9 cellular contexts compared by ENCODE assay signal in genomic region chr19:43755256-43755801, GRCh38. TPM values are rescaled to one million over a fixed set of nuclear protein-coding genes. Genes with fewer than 3 reads are reported as not detected.
DNase-seq lines count a peak whose midpoint lies in the region; ATAC-seq and TF ChIP-seq lines count a peak whose summit lies in the region.
"Had no signal": no experiment of that assay in that cellular context is flagged by ENCODE, and none has a peak within 500 bp of the region (broad histone marks: within the 10 kb centered on the region; RNA-seq: fewer than 3 reads in every experiment).

No MANE protein-coding gene starts in this region.

- DNase-seq in DMS53 treated with DMSO at 0.1 percent for 48 hours (lab: John Stamatoyannopoulos, UW; ENCODE audit: unreplicated experiment) (peak; percentile 53), NCI-H748 (lab: John Stamatoyannopoulos, UW; ENCODE audit: unreplicated experiment) (peak; percentile 88), dorsolateral prefrontal cortex (peak; percentile 69 to 88 (median 80)), right lobe of liver (peak; percentile 84 to 86 (median 84))
- DNase-seq in activated CD4-positive, alpha-beta T cell treated with anti-CD3 and anti-CD28 coated beads, Interleukin-2, amount 50 U/mL, for 4 hours = peak; percentile 61 to 68
- peak; percentile 59 to 85 (median 66) for DNase-seq in stimulated activated CD4-positive, alpha-beta T cell treated with anti-CD3 and anti-CD28 coated beads, TNF-alpha, amount 100 ng/mL, for 24 hours (ENCODE audit: low read depth in 3 of 3)

- WGBS in right lobe of liver (ENCODE audit: insufficient coverage, low coverage, low lambda C conversion rate, missing lambda C conversion rate) = under 1% methylated on average over 25 of the region's 28 CpGs

- peak overlapping the region; percentile 61 to 98 (median 85) for H3K4me3 ChIP-seq in dorsolateral prefrontal cortex
- H3K4me3 ChIP-seq in right lobe of liver = peak overlapping the region; percentile 56 to 90 (median 77)

- peak in 9 of 56 donors; percentile 6 to 23 (median 11) for TF ChIP-seq CTCF in dorsolateral prefrontal cortex (IDR thresholded peaks at IDR 0.05 in 54 of 56, conservative IDR thresholded peaks at IDR 0.05 in 2 of 56; ENCODE audit: low read depth in 1 of 56, partially characterized antibody in 56 of 56)
- no peak for TF ChIP-seq CTCF in right lobe of liver (IDR thresholded peaks at IDR 0.05)

- TF ChIP-seq POLR2A in right lobe of liver (IDR thresholded peaks at IDR 0.05) = no peak

- intact Hi-C loops in dorsolateral prefrontal cortex (cut with DNase I) (loop anchor here in 1 of 2 donors (2.0 to 10.0 kb wide), 2 partner anchors 87 to 161 kb away; partner anchors contain the start of genes IRGQ and ZNF576), right lobe of liver (cut with DNase I) (no loop called here)

- H3K27ac ChIP-seq in dorsolateral prefrontal cortex (peak overlapping the region; percentile 5 to 100 (median 99)), right lobe of liver (peak overlapping the region; percentile 81 to 98 (median 97))

- H3K4me1 ChIP-seq in right lobe of liver = peaks cover 0 to 13% (median 0%) of the 10 kb centered on the region in 4 donors

- H3K27me3 ChIP-seq in dorsolateral prefrontal cortex (no peaks in the 10 kb centered on the region), right lobe of liver (no peaks in the 10 kb centered on the region)

- peaks cover 0 to 4% (median 0%) of the 10 kb centered on the region in 4 donors for H3K36me3 ChIP-seq in right lobe of liver

- ATAC-seq in HG03135 (IDR thresholded peaks at IDR 0.05; ENCODE audit: unreplicated experiment) (peak; percentile 11), right lobe of liver (peak; percentile 51 to 65 (median 62)), HG03457 (IDR thresholded peaks at IDR 0.05; ENCODE audit: unreplicated experiment) (no peak)

- no peaks in the 10 kb centered on the region for H3K9me3 ChIP-seq in right lobe of liver

RNA-seq across cellular contexts. Expression of gene SMG9, which starts 0.6 kb away (rescaled TPM):
- total RNA-seq in dorsolateral prefrontal cortex = 100 to 1,000 TPM in 11 of 120 experiments, 10 to 100 TPM in 109; 48.9 to 130 (median 77.0) TPM
- 10 to 100 TPM in 2 of 6 experiments, 1 to 10 TPM in 4; 6.5 to 13.5 (median 9.8) TPM for total RNA-seq in right lobe of liver

RNA-seq across cellular contexts. Expression of gene KCNN4, which starts 25.4 kb away (rescaled TPM):
- total RNA-seq in dorsolateral prefrontal cortex = 1 to 10 TPM in 109 of 120 experiments, under 1 TPM in 9, not detected in 2; 0.42 to 5.9 (median 2.5) TPM
- total RNA-seq in right lobe of liver = 1 to 10 TPM in 1 of 6 experiments, under 1 TPM in 4, not detected in 1; 0.18 to 1.4 (median 0.27) TPM

RNA-seq across cellular contexts. Expression of gene IRGC, which starts 39.5 kb away (rescaled TPM):
- not detected for total RNA-seq in dorsolateral prefrontal cortex
- not detected for total RNA-seq in right lobe of liver
- total RNA-seq: renal cortical epithelial cell had no signal

RNA-seq across cellular contexts. Expression of gene LYPD5, which starts 46.9 kb away (rescaled TPM):
- total RNA-seq in dorsolateral prefrontal cortex = 10 to 100 TPM in 119 of 120 experiments, 1 to 10 TPM in 1; 8.4 to 38.1 (median 23.9) TPM
- under 1 TPM in 2 of 6 experiments, not detected in 4; 0.80 to 0.87 TPM for total RNA-seq in right lobe of liver
